Comparison of ENCODE assay signal across 1 cellular context in the genomic region with DNA sequence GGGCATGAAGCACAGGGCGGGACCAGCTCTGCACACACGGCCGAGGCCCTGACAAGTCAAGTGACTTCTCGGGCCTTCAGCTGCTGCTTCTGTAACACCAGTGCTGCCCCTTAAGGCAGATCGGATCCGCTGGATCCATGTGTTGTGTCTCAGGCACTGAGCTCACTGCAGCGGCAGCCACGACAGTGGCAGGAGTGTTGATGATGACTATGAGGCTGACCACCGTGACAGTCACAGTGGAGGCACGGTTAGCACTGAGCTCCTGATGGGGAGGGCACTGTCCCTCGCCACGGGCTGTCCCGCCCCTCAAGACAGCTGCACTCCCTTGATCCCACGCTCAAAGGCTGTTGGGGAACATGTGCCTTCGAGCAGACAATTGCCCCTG.
TF ChIP-seq lines count a peak whose summit lies in the region.

No MANE protein-coding gene starts in this region.

TF ChIP-seq in H1, 55 proteins besides CTCF, POLR2A, EP300 and RAD21:
- TF ChIP-seq ASH2L (IDR thresholded peaks at IDR 0.05; ENCODE audit: low read length) (no peak), MAFK (IDR thresholded peaks at IDR 0.05; ENCODE audit: low read depth, low read length) (no peak), JUN (IDR thresholded peaks at IDR 0.05; ENCODE audit: low read depth, low read length) (no peak), POLR2AphosphoS5 (IDR thresholded peaks at IDR 0.05; ENCODE audit: low read depth, low read length) (no peak), TAF7 (optimal IDR thresholded peaks at IDR 0.05; ENCODE audit: borderline replicate concordance, low read depth, low read length) (no peak), SIN3A (conservative IDR thresholded peaks at IDR 0.05 in 1 of 2, IDR thresholded peaks at IDR 0.05 in 1 of 2; ENCODE audit: low read depth in 1 of 2, low read length in 2 of 2) (no peak), SP1 (IDR thresholded peaks at IDR 0.05; ENCODE audit: low read depth, low read length) (no peak), RFX5 (IDR thresholded peaks at IDR 0.05; ENCODE audit: borderline replicate concordance, low read depth, low read length) (no peak), SP2 (IDR thresholded peaks at IDR 0.05; ENCODE audit: low read length) (no peak)
